10 cellular contexts compared by ENCODE assay signal in the genomic region with DNA sequence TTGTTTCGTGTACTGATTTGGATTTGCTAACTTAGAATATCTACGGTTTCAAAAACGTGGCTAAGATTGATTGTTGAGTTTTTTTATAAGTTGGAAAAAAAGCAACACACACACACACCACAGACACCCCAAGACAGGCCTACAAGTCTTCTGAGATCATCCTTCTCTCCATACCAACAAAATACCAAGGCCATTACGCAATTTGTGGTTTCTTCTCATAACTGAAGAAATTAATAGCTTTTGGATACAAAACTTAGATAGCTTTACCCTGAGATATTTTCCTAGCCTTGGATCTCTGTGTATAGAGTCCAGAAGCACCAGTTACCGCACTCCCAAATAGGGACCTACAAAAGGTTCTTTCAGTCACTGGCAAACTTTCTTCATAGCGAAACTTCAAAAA.
A peak's percentile ranks its signal among the peaks of the same experiment; 100 is the strongest.
DNase-seq lines count a peak whose midpoint lies in the region; ATAC-seq, FAIRE-seq and TF ChIP-seq lines count a peak whose summit lies in the region.
"Had no signal": no experiment of that assay in that cellular context is flagged by ENCODE, and none has a peak within 500 bp of the region (broad histone marks: within the 10 kb centered on the region; RNA-seq: fewer than 3 reads in every experiment).

No MANE protein-coding gene starts in this region.

- no peak overlapping the region for H2BK15ac ChIP-seq in H1 (ENCODE audit: low read length)

- H3K27ac Mint-ChIP-seq in CD14-positive monocyte = peak overlapping the region; percentile 92 to 98 (median 95)

- H3K4me1 ChIP-seq in H1 (replicated peaks in 1 of 4; ENCODE audit: control insufficient read depth in 3 of 4, insufficient read depth in 4 of 4, low read length in 3 of 4) (peaks cover 0 to 3% (median 2%) of the 10 kb centered on the region in 4 experiments; a peak in 3 of 7 replicates), pancreas (peaks cover 8 to 30% (median 24%) of the 10 kb centered on the region in 3 donors), MM.1S (ENCODE audit: low read length) (peaks cover 39% of the 10 kb centered on the region)
- H3K4me1 ChIP-seq in effector memory CD4-positive, alpha-beta T cell (ENCODE audit: control insufficient read depth, insufficient read depth, low read length, poor library complexity, severe bottlenecking) = no peaks in the 10 kb centered on the region

- no peaks in the 10 kb centered on the region for H3K9me3 ChIP-seq in H1 (ENCODE audit: insufficient read depth in 2 of 2, low read depth in 1 of 2, low read length in 1 of 2)
- no peaks in the 10 kb centered on the region for H3K9me3 ChIP-seq in pancreas
- no peaks in the 10 kb centered on the region for H3K9me3 ChIP-seq in effector memory CD4-positive, alpha-beta T cell (ENCODE audit: control insufficient read depth, low read length)
- no peaks in the 10 kb centered on the region for H3K9me3 ChIP-seq in MM.1S (replicated peaks; ENCODE audit: insufficient read depth, low read length)

- no peak overlapping the region for H4K8ac ChIP-seq in H1 (ENCODE audit: extremely low read depth, insufficient read depth, low read length)

- TF ChIP-seq EP300 in H1 (IDR thresholded peaks at IDR 0.05; ENCODE audit: borderline replicate concordance in 1 of 2, low read depth in 2 of 2, low read length in 2 of 2) = no peak

- H3K27me3 Mint-ChIP-seq in CD14-positive monocyte (ENCODE audit: low read depth in 3 of 3) = peaks cover 0 to 2% (median 0%) of the 10 kb centered on the region in 3 donors

- H2AK5ac ChIP-seq in H1 (ENCODE audit: low read depth, low read length) = no peak overlapping the region

- no peak for FAIRE-seq in H1 (lab: Jason Lieb, UNC)
- FAIRE-seq in pancreas (lab: Jason Lieb, UNC) = peak; percentile 81

- CTCF ChIA-PET in H1 (lab: Charles Lee; ENCODE audit: partially characterized antibody) = interaction anchor here (1.2 to 3.9 kb wide), 2 partner anchors 11 to 13 kb away, joined by 3 to 11 read pairs; no protein-coding TSS in a partner anchor

- no peak for TF ChIP-seq POLR2A in H1 (IDR thresholded peaks at IDR 0.05; ENCODE audit: control extremely low read depth in 1 of 2, low read depth in 2 of 2, low read length in 2 of 2)

- H2BK5ac ChIP-seq in H1 (ENCODE audit: low read depth, low read length) = no peak overlapping the region

- peaks cover 88% of the 10 kb centered on the region for H3K4me1 Mint-ChIP-seq in CD14-positive monocyte

- peaks cover 24% of the 10 kb centered on the region for H3F3A ChIP-seq in MM.1S (ENCODE audit: insufficient read depth, low read length)

- no peak overlapping the region for H4K5ac ChIP-seq in H1 (ENCODE audit: insufficient read length, low read depth, low read length)

- H3K9ac ChIP-seq in H1 (replicated peaks in 1 of 4; ENCODE audit: extremely low read depth in 1 of 4, low read depth in 3 of 4, low read length in 3 of 4) (no peak overlapping the region), MM.1S (ENCODE audit: low read length) (no peak overlapping the region)

- POLR2A ChIA-PET in H1 (lab: Charles Lee; ENCODE audit: partially characterized antibody) = interaction anchor here (1.2 to 2.1 kb wide), 2 partner anchors 10 to 11 kb away, joined by 3 to 7 read pairs; no protein-coding TSS in a partner anchor

- H3K36me3 Mint-ChIP-seq in CD14-positive monocyte = peaks cover 4% of the 10 kb centered on the region in 2 donors

- H3K79me2 ChIP-seq in H1 (ENCODE audit: control insufficient read depth in 1 of 2, insufficient read depth in 2 of 2, low read length in 2 of 2) (peaks cover 0 to 68% of the 10 kb centered on the region in 2 experiments; a peak in 2 of 4 replicates), MM.1S (ENCODE audit: low read length) (peaks cover 92% of the 10 kb centered on the region)

- no peaks in the 10 kb centered on the region for H3K9me2 ChIP-seq in MM.1S (replicated peaks; ENCODE audit: insufficient read depth, low read length)

- no peaks in the 10 kb centered on the region for H3K9me3 Mint-ChIP-seq in CD14-positive monocyte

- no peak overlapping the region for H4K91ac ChIP-seq in H1 (replicated peaks; ENCODE audit: insufficient read length, low read length)

- TF ChIP-seq CTCF in CD14-positive monocyte (IDR thresholded peaks at IDR 0.05) = no peak
- no peak for TF ChIP-seq CTCF in H1 (IDR thresholded peaks at IDR 0.05; ENCODE audit: control extremely low read depth in 1 of 3, insufficient read depth in 1 of 3, low read depth in 1 of 3, low read length in 3 of 3)
- TF ChIP-seq CTCF in pancreas (IDR thresholded peaks at IDR 0.05) = no peak
- no peak for TF ChIP-seq CTCF in MM.1S (IDR thresholded peaks at IDR 0.05; ENCODE audit: low read length)

- H3K4me3 ChIP-seq in H1 (ENCODE audit: extremely low read depth in 1 of 4, insufficient read depth in 2 of 4, low read depth in 3 of 4, low read length in 4 of 4) (no peak overlapping the region), pancreas (no peak overlapping the region), MM.1S (ENCODE audit: low read length) (no peak overlapping the region)
- no peak overlapping the region for H3K4me3 ChIP-seq in effector memory CD4-positive, alpha-beta T cell (ENCODE audit: insufficient read depth, low read depth, low read length, poor library complexity, severe bottlenecking)
- H3K4me3 ChIP-seq: lung had no signal

- H3K18ac ChIP-seq in H1 (ENCODE audit: extremely low read depth, low read length) = no peak overlapping the region

- H3K4me2 ChIP-seq in H1 (ENCODE audit: insufficient read depth in 1 of 2, low read depth in 2 of 2, low read length in 2 of 2) = no peak overlapping the region
- H3K4me2 ChIP-seq in MM.1S (ENCODE audit: low read depth, low read length) = no peak overlapping the region

- no peak overlapping the region for H3K27ac ChIP-seq in H1 (ENCODE audit: low read depth, low read length)
- H3K27ac ChIP-seq in pancreas = no peak overlapping the region
- no peak overlapping the region for H3K27ac ChIP-seq in effector memory CD4-positive, alpha-beta T cell (ENCODE audit: insufficient read depth, low read length, poor library complexity, severe bottlenecking)
- no peak overlapping the region for H3K27ac ChIP-seq in MM.1S (ENCODE audit: low read length)

- 89% methylated on average over 6 of the region's 6 CpGs; no CpG with 5 or more reads in 1 of the 2 experiments for WGBS in H1 (ENCODE audit: extremely low coverage in 1 of 2, insufficient coverage in 1 of 2, insufficient read length in 1 of 2, insufficient replicate concordance in 2 of 2, low coverage in 1 of 2, low lambda C conversion rate in 2 of 2, missing lambda C conversion rate in 1 of 2), 2 experiments
- WGBS in pancreas, 2 donors = 73 to 78% methylated on average over 6 of the region's 6 CpGs

- no peak overlapping the region for H2BK12ac ChIP-seq in H1 (ENCODE audit: low read depth, low read length)

- DNase-seq in CD14-positive monocyte (ENCODE audit: low spot score) (no peak), NOMO-1 treated with dmso at 0.1 percent for 144 hours (lab: John Stamatoyannopoulos, UW; ENCODE audit: unreplicated experiment) (peak; percentile 42), H1 (ENCODE audit: low read depth in 1 of 2, low spot score in 2 of 2) (no peak), pancreas (no peak), MM.1S (no peak)
- DNase-seq in effector memory CD4-positive, alpha-beta T cell = no peak
- DNase-seq: activated effector memory CD4-positive, alpha-beta T cell treated with anti-CD3 and anti-CD28 coated beads, Interleukin-2, amount 50 U/mL, for 16 hours had no signal

- peak in 2 of 4 donors; percentile 50 to 52 for ATAC-seq in pancreas
- ATAC-seq in GM19351 (IDR thresholded peaks at IDR 0.05; ENCODE audit: unreplicated experiment) = no peak
- no peak for ATAC-seq in HG02610 (IDR thresholded peaks at IDR 0.05; ENCODE audit: unreplicated experiment)

- no peaks in the 10 kb centered on the region for H3K36me3 ChIP-seq in H1 (ENCODE audit: control insufficient read depth in 2 of 4, insufficient read depth in 4 of 4, low read length in 3 of 4)
- H3K36me3 ChIP-seq in pancreas = no peaks in the 10 kb centered on the region
- no peaks in the 10 kb centered on the region for H3K36me3 ChIP-seq in effector memory CD4-positive, alpha-beta T cell (ENCODE audit: control insufficient read depth, insufficient read depth, low read length)
- no peaks in the 10 kb centered on the region for H3K36me3 ChIP-seq in MM.1S (replicated peaks; ENCODE audit: insufficient read depth, low read length)

- H3K27me3 ChIP-seq in H1 (replicated peaks in 1 of 4; ENCODE audit: control insufficient read depth in 3 of 4, extremely low read depth in 1 of 4, insufficient read depth in 3 of 4, low read length in 3 of 4) (no peaks in the 10 kb centered on the region), pancreas (no peaks in the 10 kb centered on the region), MM.1S (replicated peaks; ENCODE audit: insufficient read depth, low read length) (no peaks in the 10 kb centered on the region)
- no peaks in the 10 kb centered on the region for H3K27me3 ChIP-seq in effector memory CD4-positive, alpha-beta T cell (replicated peaks; ENCODE audit: control insufficient read depth, insufficient read depth, low read length, poor library complexity, severe bottlenecking)

- no peak overlapping the region for H2BK20ac ChIP-seq in H1 (ENCODE audit: low read length)

- TF ChIP-seq RAD21 in H1 (IDR thresholded peaks at IDR 0.05 in 1 of 2, conservative IDR thresholded peaks at IDR 0.05 in 1 of 2; ENCODE audit: low read depth in 2 of 2, low read length in 2 of 2) = no peak

- no peaks in the 10 kb centered on the region for H3K23me2 ChIP-seq in H1 (ENCODE audit: low read depth, low read length)

- no peaks in the 10 kb centered on the region; the same call in 1 of the 2 replicates for H3K79me1 ChIP-seq in H1 (ENCODE audit: low read depth, low read length)

- no peak overlapping the region for H3K4ac ChIP-seq in H1 (replicated peaks; ENCODE audit: insufficient read length, low read depth, low read length)

- H3K4me3 Mint-ChIP-seq in CD14-positive monocyte = peak overlapping the region in 1 of 2 donors; percentile 57

- H2AFZ ChIP-seq in H1 (ENCODE audit: low read length) (no peak overlapping the region), MM.1S (ENCODE audit: low read length) (no peak overlapping the region)

- H4K20me1 ChIP-seq in H1 (replicated peaks in 1 of 2; ENCODE audit: control insufficient read depth in 1 of 2, insufficient read depth in 2 of 2, low read length in 2 of 2) (peaks cover 0 to 4% of the 10 kb centered on the region in 2 experiments), MM.1S (ENCODE audit: insufficient read depth, low read length) (peaks cover 4% of the 10 kb centered on the region; the same call in 1 of the 2 replicates)

- H3K23ac ChIP-seq in H1 (ENCODE audit: insufficient read length) = no peak overlapping the region

- no peak overlapping the region for H2BK120ac ChIP-seq in H1 (replicated peaks; ENCODE audit: low read depth, low read length)

- H3K14ac ChIP-seq in H1 (ENCODE audit: insufficient read length) = no peak overlapping the region

- intact Hi-C loops in CD14-positive monocyte (cut with micrococcal nuclease) = loop anchor here in 1 of 2 donors (5.0 kb wide), 1 partner anchor 113 kb away; a partner anchor contains a TSS
- intact Hi-C loops in pancreas (cut with DNase I) = no loop called here

- no peak overlapping the region for H3K56ac ChIP-seq in H1 (replicated peaks; ENCODE audit: insufficient read length, low read depth, low read length)

TF ChIP-seq in H1, 55 proteins besides CTCF, POLR2A, EP300 and RAD21:
- TF ChIP-seq CEBPB (IDR thresholded peaks at IDR 0.05; ENCODE audit: low read depth, low read length) (peak; percentile 81; the same call in 1 of the 2 replicates), SRF (IDR thresholded peaks at IDR 0.05; ENCODE audit: low read depth, low read length) (no peak), SUZ12 (IDR thresholded peaks at IDR 0.05; ENCODE audit: low read length) (no peak)
TF ChIP-seq in H1: peak in this region for 1.
